In genomic region chr3:55160241-55160877, GRCh38 we compare ENCODE assay signal across 8 cellular contexts.
DNase-seq lines count a peak whose midpoint lies in the region; ATAC-seq and TF ChIP-seq lines count a peak whose summit lies in the region.

No MANE protein-coding gene starts in this region.

- H3K4me3 Mint-ChIP-seq in endodermal cell = no peak overlapping the region
- no peak overlapping the region for H3K4me3 Mint-ChIP-seq in CD8-positive, alpha-beta T cell

- no peaks in the 10 kb centered on the region for H3K4me1 Mint-ChIP-seq in endodermal cell
- no peaks in the 10 kb centered on the region for H3K4me1 Mint-ChIP-seq in CD8-positive, alpha-beta T cell (ENCODE audit: low read depth)

- CTCF ChIA-PET in CD8-positive, alpha-beta T cell (lab: Charles Lee) = no interaction called here

- no peak overlapping the region for H3K4me3 ChIP-seq in endodermal cell (ENCODE audit: low read length)
- no peak overlapping the region for H3K4me3 ChIP-seq in CD8-positive, alpha-beta T cell (ENCODE audit: low read depth, low read length)

- H3K9me3 ChIP-seq in endodermal cell (ENCODE audit: control insufficient read depth, low read length) = no peaks in the 10 kb centered on the region
- no peaks in the 10 kb centered on the region for H3K9me3 ChIP-seq in CD8-positive, alpha-beta T cell (ENCODE audit: low read length)

- ATAC-seq in GM19043 (IDR thresholded peaks at IDR 0.05; ENCODE audit: low read depth, unreplicated experiment) (peak; percentile 67), HG03565 (IDR thresholded peaks at IDR 0.05; ENCODE audit: unreplicated experiment) (peak; percentile 89), sciatic nerve (peak; percentile 78)
- ATAC-seq in CD8-positive, alpha-beta T cell = no peak

- no peaks in the 10 kb centered on the region for H3K36me3 Mint-ChIP-seq in endodermal cell (ENCODE audit: low read depth)
- no peaks in the 10 kb centered on the region for H3K36me3 Mint-ChIP-seq in CD8-positive, alpha-beta T cell

- intact Hi-C loops in sciatic nerve (cut with DNase I) = no loop called here
- intact Hi-C loops in CD8-positive, alpha-beta T cell (cut with DNase I, micrococcal nuclease) = no loop called here

- DNase-seq in endodermal cell = no peak
- peak; percentile 60 for DNase-seq in sciatic nerve (ENCODE audit: low spot score)
- no peak for DNase-seq in CD8-positive, alpha-beta T cell
- no peak for DNase-seq in NCI-H510A treated with DMSO at 0.1 percent for 48 hours (lab: John Stamatoyannopoulos, UW)
- DNase-seq in SHP77 (lab: John Stamatoyannopoulos, UW) = no peak
- no peak for DNase-seq in T-helper 9 cell

- no peak for TF ChIP-seq CTCF in endodermal cell (conservative IDR thresholded peaks at IDR 0.05)
- TF ChIP-seq CTCF in CD8-positive, alpha-beta T cell (IDR thresholded peaks at IDR 0.05) = no peak

- no peaks in the 10 kb centered on the region for H3K27me3 Mint-ChIP-seq in endodermal cell (ENCODE audit: insufficient read depth)
- H3K27me3 Mint-ChIP-seq in CD8-positive, alpha-beta T cell (ENCODE audit: low read depth) = no peaks in the 10 kb centered on the region

- POLR2A ChIA-PET in CD8-positive, alpha-beta T cell (lab: Charles Lee) = no interaction called here

- peak overlapping the region; percentile 13 for H3K27ac ChIP-seq in endodermal cell (ENCODE audit: low read depth, low read length)
- no peak overlapping the region for H3K27ac ChIP-seq in CD8-positive, alpha-beta T cell (ENCODE audit: low read depth, low read length)

- no peak overlapping the region for H3K9ac ChIP-seq in endodermal cell (ENCODE audit: extremely low read depth, low read length, poor library complexity, severe bottlenecking)

- WGBS in endodermal cell (ENCODE audit: insufficient coverage in 1 of 2, insufficient read length in 1 of 2), 2 experiments = 88% methylated on average over 12 of the region's 12 CpGs; no CpG with 5 or more reads in 1 of the 2 experiments

- no peak overlapping the region for H3K27ac Mint-ChIP-seq in endodermal cell
- no peak overlapping the region for H3K27ac Mint-ChIP-seq in CD8-positive, alpha-beta T cell

- H3K4me1 ChIP-seq in endodermal cell (ENCODE audit: control insufficient read depth, insufficient read depth, low read length) = no peaks in the 10 kb centered on the region
- H3K4me1 ChIP-seq in CD8-positive, alpha-beta T cell (ENCODE audit: insufficient read depth, low read length) = no peaks in the 10 kb centered on the region

- H3K9me3 Mint-ChIP-seq in endodermal cell = no peaks in the 10 kb centered on the region
- H3K9me3 Mint-ChIP-seq in CD8-positive, alpha-beta T cell = peaks cover 6% of the 10 kb centered on the region

- no peaks in the 10 kb centered on the region for H3K36me3 ChIP-seq in endodermal cell (ENCODE audit: control insufficient read depth, insufficient read depth, low read length)
- H3K36me3 ChIP-seq in CD8-positive, alpha-beta T cell (ENCODE audit: insufficient read depth, low read length) = no peaks in the 10 kb centered on the region

- H3K27me3 ChIP-seq in endodermal cell (ENCODE audit: control insufficient read depth, insufficient read depth, low read length, poor library complexity, severe bottlenecking) = no peaks in the 10 kb centered on the region
- no peaks in the 10 kb centered on the region for H3K27me3 ChIP-seq in CD8-positive, alpha-beta T cell (ENCODE audit: insufficient read depth, low read length)
